1 cellular context compared by ENCODE assay signal in the genomic region with DNA sequence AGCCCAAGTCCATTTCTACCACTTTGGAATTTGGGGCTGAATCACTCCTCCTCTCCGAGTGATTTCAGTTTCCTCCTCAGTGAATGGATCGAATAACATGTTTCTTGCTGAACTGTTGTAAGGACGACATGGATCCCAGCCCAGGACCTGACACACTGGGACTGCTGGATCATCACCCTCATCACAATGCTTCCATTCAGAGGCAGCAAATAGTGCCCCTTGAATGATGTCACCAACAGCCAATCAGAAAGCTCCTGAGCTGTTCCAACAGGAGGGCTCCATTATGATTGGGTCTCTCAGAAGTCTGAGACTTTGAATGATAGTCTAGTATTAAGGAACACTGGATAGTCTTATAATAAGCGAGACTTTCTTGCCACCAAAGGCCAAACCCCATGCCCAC.
A peak's percentile ranks its signal among the peaks of the same experiment; 100 is the strongest.
TF ChIP-seq lines count a peak whose summit lies in the region.

No MANE protein-coding gene starts in this region.

TF ChIP-seq in K562, 482 proteins besides CTCF, POLR2A, EP300 and RAD21 (continued from another document):
- TF ChIP-seq, protein P1, sequence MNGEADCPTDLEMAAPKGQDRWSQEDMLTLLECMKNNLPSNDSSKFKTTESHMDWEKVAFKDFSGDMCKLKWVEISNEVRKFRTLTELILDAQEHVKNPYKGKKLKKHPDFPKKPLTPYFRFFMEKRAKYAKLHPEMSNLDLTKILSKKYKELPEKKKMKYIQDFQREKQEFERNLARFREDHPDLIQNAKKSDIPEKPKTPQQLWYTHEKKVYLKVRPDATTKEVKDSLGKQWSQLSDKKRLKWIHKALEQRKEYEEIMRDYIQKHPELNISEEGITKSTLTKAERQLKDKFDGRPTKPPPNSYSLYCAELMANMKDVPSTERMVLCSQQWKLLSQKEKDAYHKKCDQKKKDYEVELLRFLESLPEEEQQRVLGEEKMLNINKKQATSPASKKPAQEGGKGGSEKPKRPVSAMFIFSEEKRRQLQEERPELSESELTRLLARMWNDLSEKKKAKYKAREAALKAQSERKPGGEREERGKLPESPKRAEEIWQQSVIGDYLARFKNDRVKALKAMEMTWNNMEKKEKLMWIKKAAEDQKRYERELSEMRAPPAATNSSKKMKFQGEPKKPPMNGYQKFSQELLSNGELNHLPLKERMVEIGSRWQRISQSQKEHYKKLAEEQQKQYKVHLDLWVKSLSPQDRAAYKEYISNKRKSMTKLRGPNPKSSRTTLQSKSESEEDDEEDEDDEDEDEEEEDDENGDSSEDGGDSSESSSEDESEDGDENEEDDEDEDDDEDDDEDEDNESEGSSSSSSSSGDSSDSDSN (IDR thresholded peaks at IDR 0.05; ENCODE audit: borderline replicate concordance in 1 of 2, low read depth in 2 of 2, low read length in 2 of 2) = no peak
- TF ChIP-seq E2F3 (CRISPR knock-in tag; IDR thresholded peaks at IDR 0.05) (no peak), ZNF561 (CRISPR knock-in tag; conservative IDR thresholded peaks at IDR 0.05) (no peak), NFYB (IDR thresholded peaks at IDR 0.05; ENCODE audit: extremely low read depth, insufficient read length) (peak; percentile 14), ZNF668 (CRISPR knock-in tag; IDR thresholded peaks at IDR 0.05) (no peak), ZNF444 (CRISPR knock-in tag; IDR thresholded peaks at IDR 0.05) (no peak), RBM34 (IDR thresholded peaks at IDR 0.05; ENCODE audit: borderline replicate concordance, insufficient read depth, low read length) (no peak), NR1H2 (CRISPR knock-in tag; IDR thresholded peaks at IDR 0.05) (no peak), ZNF77 (CRISPR knock-in tag; IDR thresholded peaks at IDR 0.05) (no peak), FOXA1 (IDR thresholded peaks at IDR 0.05; ENCODE audit: borderline replicate concordance) (no peak), PKNOX1 (IDR thresholded peaks at IDR 0.05) (peak; percentile 82), PHTF2 (CRISPR knock-in tag; IDR thresholded peaks at IDR 0.05) (no peak), POU5F1 (IDR thresholded peaks at IDR 0.05; ENCODE audit: borderline replicate concordance, low read depth, low read length, partially characterized antibody) (no peak), ERF (CRISPR knock-in tag; IDR thresholded peaks at IDR 0.05) (no peak), ATF7 (IDR thresholded peaks at IDR 0.05) (peak; percentile 61; the same call in 1 of the 2 replicates), TCF7L2 (IDR thresholded peaks at IDR 0.05; ENCODE audit: low read depth, low read length) (no peak), SMAD4 (CRISPR knock-in tag; conservative IDR thresholded peaks at IDR 0.05) (no peak), FOXK2 (conservative IDR thresholded peaks at IDR 0.05 in 1 of 2, IDR thresholded peaks at IDR 0.05 in 1 of 2; ENCODE audit: low read depth in 2 of 2) (no peak), CBX5 (IDR thresholded peaks at IDR 0.05; ENCODE audit: borderline replicate concordance, low read depth) (no peak)
- TF ChIP-seq, protein P2, sequence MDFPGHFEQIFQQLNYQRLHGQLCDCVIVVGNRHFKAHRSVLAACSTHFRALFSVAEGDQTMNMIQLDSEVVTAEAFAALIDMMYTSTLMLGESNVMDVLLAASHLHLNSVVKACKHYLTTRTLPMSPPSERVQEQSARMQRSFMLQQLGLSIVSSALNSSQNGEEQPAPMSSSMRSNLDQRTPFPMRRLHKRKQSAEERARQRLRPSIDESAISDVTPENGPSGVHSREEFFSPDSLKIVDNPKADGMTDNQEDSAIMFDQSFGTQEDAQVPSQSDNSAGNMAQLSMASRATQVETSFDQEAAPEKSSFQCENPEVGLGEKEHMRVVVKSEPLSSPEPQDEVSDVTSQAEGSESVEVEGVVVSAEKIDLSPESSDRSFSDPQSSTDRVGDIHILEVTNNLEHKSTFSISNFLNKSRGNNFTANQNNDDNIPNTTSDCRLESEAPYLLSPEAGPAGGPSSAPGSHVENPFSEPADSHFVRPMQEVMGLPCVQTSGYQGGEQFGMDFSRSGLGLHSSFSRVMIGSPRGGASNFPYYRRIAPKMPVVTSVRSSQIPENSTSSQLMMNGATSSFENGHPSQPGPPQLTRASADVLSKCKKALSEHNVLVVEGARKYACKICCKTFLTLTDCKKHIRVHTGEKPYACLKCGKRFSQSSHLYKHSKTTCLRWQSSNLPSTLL (IDR thresholded peaks at IDR 0.05) = no peak
- TF ChIP-seq, protein P3, sequence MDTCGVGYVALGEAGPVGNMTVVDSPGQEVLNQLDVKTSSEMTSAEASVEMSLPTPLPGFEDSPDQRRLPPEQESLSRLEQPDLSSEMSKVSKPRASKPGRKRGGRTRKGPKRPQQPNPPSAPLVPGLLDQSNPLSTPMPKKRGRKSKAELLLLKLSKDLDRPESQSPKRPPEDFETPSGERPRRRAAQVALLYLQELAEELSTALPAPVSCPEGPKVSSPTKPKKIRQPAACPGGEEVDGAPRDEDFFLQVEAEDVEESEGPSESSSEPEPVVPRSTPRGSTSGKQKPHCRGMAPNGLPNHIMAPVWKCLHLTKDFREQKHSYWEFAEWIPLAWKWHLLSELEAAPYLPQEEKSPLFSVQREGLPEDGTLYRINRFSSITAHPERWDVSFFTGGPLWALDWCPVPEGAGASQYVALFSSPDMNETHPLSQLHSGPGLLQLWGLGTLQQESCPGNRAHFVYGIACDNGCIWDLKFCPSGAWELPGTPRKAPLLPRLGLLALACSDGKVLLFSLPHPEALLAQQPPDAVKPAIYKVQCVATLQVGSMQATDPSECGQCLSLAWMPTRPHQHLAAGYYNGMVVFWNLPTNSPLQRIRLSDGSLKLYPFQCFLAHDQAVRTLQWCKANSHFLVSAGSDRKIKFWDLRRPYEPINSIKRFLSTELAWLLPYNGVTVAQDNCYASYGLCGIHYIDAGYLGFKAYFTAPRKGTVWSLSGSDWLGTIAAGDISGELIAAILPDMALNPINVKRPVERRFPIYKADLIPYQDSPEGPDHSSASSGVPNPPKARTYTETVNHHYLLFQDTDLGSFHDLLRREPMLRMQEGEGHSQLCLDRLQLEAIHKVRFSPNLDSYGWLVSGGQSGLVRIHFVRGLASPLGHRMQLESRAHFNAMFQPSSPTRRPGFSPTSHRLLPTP (IDR thresholded peaks at IDR 0.05; ENCODE audit: borderline replicate concordance, extremely low read depth, insufficient read length) = no peak
